Comparison of ENCODE assay signal across 1 cellular context in the genomic region with DNA sequence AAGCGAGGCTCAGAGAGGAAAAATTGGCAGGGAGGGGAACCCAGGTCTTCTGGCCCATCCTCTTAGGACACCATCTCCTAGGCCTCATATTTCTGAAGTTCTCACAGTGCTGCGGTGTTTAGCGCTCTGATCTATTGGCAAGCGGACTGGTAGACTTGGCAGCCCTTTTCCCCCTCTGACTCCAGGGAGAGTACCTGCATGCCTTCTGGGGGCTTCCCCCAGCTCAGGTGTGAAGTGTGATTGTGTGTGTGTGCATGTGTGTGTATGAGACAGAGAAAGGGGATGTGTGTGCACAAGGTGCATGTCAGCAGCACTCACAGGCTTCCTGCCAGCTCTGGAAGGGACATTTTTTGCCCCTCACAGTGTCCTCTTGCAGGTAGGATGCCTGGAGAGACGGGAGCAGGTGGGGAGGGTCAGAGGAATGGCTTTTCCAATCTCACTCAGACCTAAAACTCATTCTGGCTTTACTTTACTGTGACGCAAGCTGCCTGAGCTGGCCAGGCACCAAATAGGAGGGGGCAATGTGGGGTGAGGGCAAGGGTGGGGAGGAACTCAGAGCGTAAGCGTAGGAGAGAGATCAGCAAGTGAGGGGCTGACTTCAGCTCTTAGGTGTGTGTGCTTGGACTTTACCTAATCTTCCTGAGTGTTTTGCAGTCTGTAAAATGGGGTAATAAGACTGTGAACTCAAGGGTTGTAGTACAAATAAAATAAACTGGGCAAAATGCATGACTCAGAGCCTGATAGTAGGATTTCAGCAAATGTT.
A peak's percentile ranks its signal among the peaks of the same experiment; 100 is the strongest.
TF ChIP-seq lines count a peak whose summit lies in the region.

No MANE protein-coding gene starts in this region.

TF ChIP-seq in HepG2, 621 proteins besides CTCF, POLR2A, EP300 and RAD21 (continues in another document):
- TF ChIP-seq ZNF629 (CRISPR knock-in tag; conservative IDR thresholded peaks at IDR 0.05) (peak; percentile 98), HMG20A (CRISPR knock-in tag; IDR thresholded peaks at IDR 0.05; ENCODE audit: borderline replicate concordance) (0 out of 2 replicates have a peak, but pooled peaks have one; percentile 27), ZNF484 (CRISPR knock-in tag; IDR thresholded peaks at IDR 0.05; ENCODE audit: borderline replicate concordance, low read depth) (no peak), POLR2AphosphoS5 (IDR thresholded peaks at IDR 0.05; ENCODE audit: low read depth, low read length) (peak; percentile 44; the same call in 1 of the 2 replicates), HMG20B (CRISPR knock-in tag; conservative IDR thresholded peaks at IDR 0.05) (no peak), SP5 (CRISPR knock-in tag; IDR thresholded peaks at IDR 0.05; ENCODE audit: borderline replicate concordance, low read depth) (0 out of 2 replicates have a peak, but pooled peaks have one; percentile 14), ZBTB3 (CRISPR knock-in tag; IDR thresholded peaks at IDR 0.05; ENCODE audit: borderline replicate concordance, low read depth) (no peak), KLF11 (CRISPR knock-in tag; IDR thresholded peaks at IDR 0.05) (no peak), TEAD3 (CRISPR knock-in tag; optimal IDR thresholded peaks at IDR 0.05; ENCODE audit: borderline replicate concordance) (peak; percentile 35), ZNF3 (CRISPR knock-in tag; IDR thresholded peaks at IDR 0.05) (0 out of 2 replicates have a peak, but pooled peaks have one; percentile 39), ZNF598 (CRISPR knock-in tag; IDR thresholded peaks at IDR 0.05; ENCODE audit: borderline replicate concordance) (peak; percentile 43; the same call in 1 of the 2 replicates), NONO (IDR thresholded peaks at IDR 0.05) (no peak), NONO (CRISPR knock-in tag; conservative IDR thresholded peaks at IDR 0.05) (peak; percentile 21; the same call in 1 of the 2 replicates), ZNF350 (CRISPR knock-in tag; IDR thresholded peaks at IDR 0.05; ENCODE audit: borderline replicate concordance, low read depth) (no peak; the same call in 1 of the 2 replicates), HNF1A (IDR thresholded peaks at IDR 0.05; ENCODE audit: low read depth) (peak; percentile 22; the same call in 1 of the 2 replicates), HNF1A (CRISPR knock-in tag; IDR thresholded peaks at IDR 0.05; ENCODE audit: borderline replicate concordance) (no peak), ZNF274 (CRISPR knock-in tag; IDR thresholded peaks at IDR 0.05) (peak; percentile 13; the same call in 1 of the 2 replicates), SIX1 (CRISPR knock-in tag; IDR thresholded peaks at IDR 0.05; ENCODE audit: borderline replicate concordance) (no peak), CBX2 (IDR thresholded peaks at IDR 0.05; ENCODE audit: low read depth, low read length) (no peak), CBX2 (CRISPR knock-in tag; IDR thresholded peaks at IDR 0.05; ENCODE audit: low read depth) (no peak), MXI1 (IDR thresholded peaks at IDR 0.05; ENCODE audit: borderline replicate concordance, low read depth, low read length) (0 out of 3 replicates have a peak, but pooled peaks have one; percentile 24), ZNF558 (CRISPR knock-in tag; IDR thresholded peaks at IDR 0.05; ENCODE audit: borderline replicate concordance) (peak; percentile 45; the same call in 1 of the 2 replicates), ZNF280B (CRISPR knock-in tag; IDR thresholded peaks at IDR 0.05; ENCODE audit: borderline replicate concordance) (0 out of 2 replicates have a peak, but pooled peaks have one; percentile 51), EHMT2 (IDR thresholded peaks at IDR 0.05; ENCODE audit: borderline replicate concordance, low read depth, low read length) (no peak), MED1 (CRISPR knock-in tag; IDR thresholded peaks at IDR 0.05) (no peak; the same call in 1 of the 2 replicates), PHB2 (IDR thresholded peaks at IDR 0.05; ENCODE audit: partially characterized antibody) (no peak), ZNF761 (CRISPR knock-in tag; conservative IDR thresholded peaks at IDR 0.05) (no peak), ZKSCAN1 (IDR thresholded peaks at IDR 0.05; ENCODE audit: low read length) (no peak), FOXK1 (CRISPR knock-in tag; IDR thresholded peaks at IDR 0.05; ENCODE audit: borderline replicate concordance, low read depth) (no peak), WIZ (CRISPR knock-in tag; IDR thresholded peaks at IDR 0.05) (no peak)
- TF ChIP-seq, protein P1, sequence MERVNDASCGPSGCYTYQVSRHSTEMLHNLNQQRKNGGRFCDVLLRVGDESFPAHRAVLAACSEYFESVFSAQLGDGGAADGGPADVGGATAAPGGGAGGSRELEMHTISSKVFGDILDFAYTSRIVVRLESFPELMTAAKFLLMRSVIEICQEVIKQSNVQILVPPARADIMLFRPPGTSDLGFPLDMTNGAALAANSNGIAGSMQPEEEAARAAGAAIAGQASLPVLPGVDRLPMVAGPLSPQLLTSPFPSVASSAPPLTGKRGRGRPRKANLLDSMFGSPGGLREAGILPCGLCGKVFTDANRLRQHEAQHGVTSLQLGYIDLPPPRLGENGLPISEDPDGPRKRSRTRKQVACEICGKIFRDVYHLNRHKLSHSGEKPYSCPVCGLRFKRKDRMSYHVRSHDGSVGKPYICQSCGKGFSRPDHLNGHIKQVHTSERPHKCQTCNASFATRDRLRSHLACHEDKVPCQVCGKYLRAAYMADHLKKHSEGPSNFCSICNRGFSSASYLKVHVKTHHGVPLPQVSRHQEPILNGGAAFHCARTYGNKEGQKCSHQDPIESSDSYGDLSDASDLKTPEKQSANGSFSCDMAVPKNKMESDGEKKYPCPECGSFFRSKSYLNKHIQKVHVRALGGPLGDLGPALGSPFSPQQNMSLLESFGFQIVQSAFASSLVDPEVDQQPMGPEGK (CRISPR knock-in tag; IDR thresholded peaks at IDR 0.05), result peak; percentile 89
- TF ChIP-seq, protein P2, sequence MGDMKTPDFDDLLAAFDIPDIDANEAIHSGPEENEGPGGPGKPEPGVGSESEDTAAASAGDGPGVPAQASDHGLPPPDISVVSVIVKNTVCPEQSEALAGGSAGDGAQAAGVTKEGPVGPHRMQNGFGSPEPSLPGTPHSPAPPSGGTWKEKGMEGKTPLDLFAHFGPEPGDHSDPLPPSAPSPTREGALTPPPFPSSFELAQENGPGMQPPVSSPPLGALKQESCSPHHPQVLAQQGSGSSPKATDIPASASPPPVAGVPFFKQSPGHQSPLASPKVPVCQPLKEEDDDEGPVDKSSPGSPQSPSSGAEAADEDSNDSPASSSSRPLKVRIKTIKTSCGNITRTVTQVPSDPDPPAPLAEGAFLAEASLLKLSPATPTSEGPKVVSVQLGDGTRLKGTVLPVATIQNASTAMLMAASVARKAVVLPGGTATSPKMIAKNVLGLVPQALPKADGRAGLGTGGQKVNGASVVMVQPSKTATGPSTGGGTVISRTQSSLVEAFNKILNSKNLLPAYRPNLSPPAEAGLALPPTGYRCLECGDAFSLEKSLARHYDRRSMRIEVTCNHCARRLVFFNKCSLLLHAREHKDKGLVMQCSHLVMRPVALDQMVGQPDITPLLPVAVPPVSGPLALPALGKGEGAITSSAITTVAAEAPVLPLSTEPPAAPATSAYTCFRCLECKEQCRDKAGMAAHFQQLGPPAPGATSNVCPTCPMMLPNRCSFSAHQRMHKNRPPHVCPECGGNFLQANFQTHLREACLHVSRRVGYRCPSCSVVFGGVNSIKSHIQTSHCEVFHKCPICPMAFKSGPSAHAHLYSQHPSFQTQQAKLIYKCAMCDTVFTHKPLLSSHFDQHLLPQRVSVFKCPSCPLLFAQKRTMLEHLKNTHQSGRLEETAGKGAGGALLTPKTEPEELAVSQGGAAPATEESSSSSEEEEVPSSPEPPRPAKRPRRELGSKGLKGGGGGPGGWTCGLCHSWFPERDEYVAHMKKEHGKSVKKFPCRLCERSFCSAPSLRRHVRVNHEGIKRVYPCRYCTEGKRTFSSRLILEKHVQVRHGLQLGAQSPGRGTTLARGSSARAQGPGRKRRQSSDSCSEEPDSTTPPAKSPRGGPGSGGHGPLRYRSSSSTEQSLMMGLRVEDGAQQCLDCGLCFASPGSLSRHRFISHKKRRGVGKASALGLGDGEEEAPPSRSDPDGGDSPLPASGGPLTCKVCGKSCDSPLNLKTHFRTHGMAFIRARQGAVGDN (CRISPR knock-in tag; IDR thresholded peaks at IDR 0.05), result peak; percentile 44
- TF ChIP-seq, protein P3, sequence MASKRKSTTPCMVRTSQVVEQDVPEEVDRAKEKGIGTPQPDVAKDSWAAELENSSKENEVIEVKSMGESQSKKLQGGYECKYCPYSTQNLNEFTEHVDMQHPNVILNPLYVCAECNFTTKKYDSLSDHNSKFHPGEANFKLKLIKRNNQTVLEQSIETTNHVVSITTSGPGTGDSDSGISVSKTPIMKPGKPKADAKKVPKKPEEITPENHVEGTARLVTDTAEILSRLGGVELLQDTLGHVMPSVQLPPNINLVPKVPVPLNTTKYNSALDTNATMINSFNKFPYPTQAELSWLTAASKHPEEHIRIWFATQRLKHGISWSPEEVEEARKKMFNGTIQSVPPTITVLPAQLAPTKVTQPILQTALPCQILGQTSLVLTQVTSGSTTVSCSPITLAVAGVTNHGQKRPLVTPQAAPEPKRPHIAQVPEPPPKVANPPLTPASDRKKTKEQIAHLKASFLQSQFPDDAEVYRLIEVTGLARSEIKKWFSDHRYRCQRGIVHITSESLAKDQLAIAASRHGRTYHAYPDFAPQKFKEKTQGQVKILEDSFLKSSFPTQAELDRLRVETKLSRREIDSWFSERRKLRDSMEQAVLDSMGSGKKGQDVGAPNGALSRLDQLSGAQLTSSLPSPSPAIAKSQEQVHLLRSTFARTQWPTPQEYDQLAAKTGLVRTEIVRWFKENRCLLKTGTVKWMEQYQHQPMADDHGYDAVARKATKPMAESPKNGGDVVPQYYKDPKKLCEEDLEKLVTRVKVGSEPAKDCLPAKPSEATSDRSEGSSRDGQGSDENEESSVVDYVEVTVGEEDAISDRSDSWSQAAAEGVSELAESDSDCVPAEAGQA (IDR thresholded peaks at IDR 0.05; ENCODE audit: low read depth), result 0 out of 2 replicates have a peak, but pooled peaks have one; percentile 27
- TF ChIP-seq, protein P3 (CRISPR knock-in tag; IDR thresholded peaks at IDR 0.05; ENCODE audit: borderline replicate concordance), result no peak
